ENCODE assay signal across 25 cellular contexts in the genomic region with DNA sequence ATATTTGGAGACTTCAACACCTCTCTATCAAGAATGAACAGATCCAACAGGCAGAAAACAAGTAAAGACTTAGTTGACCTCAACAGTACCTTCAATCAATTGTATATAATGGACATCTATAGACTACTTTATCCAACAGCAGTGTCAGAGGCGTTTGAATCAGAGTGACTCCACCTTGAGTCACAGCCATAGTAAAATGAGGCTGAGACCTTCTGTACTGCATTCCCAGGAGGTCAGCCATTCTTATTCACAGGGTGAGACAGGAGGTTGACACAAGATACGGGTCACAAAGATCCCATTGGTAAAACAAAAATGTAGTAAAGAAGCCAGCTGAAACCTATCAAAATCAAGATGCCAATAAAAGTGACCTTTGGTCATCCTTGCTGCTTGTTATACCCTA.
DNase-seq lines count a peak whose midpoint lies in the region; TF ChIP-seq lines count a peak whose summit lies in the region.
"Had no signal": no experiment of that assay in that cellular context is flagged by ENCODE, and none has a peak within 500 bp of the region (broad histone marks: within the 10 kb centered on the region; RNA-seq: fewer than 3 reads in every experiment).

No MANE protein-coding gene starts in this region.

- 0 to 7% methylated on average over 2 of the region's 2 CpGs for WGBS in GM23248 (ENCODE audit: low coverage in 1 of 2, low lambda C conversion rate in 2 of 2, missing lambda C conversion rate in 2 of 2), 2 experiments

- peaks cover 10% of the 10 kb centered on the region for H3K36me3 Mint-ChIP-seq in neural crest cell (ENCODE audit: low read depth)
- H3K36me3 Mint-ChIP-seq: CD4-positive, alpha-beta memory T cell; T-cell had no signal

- no peaks in the 10 kb centered on the region for H3K27me3 Mint-ChIP-seq in neural crest cell (ENCODE audit: low read depth)
- H3K27me3 Mint-ChIP-seq: CD4-positive, alpha-beta memory T cell; T-cell had no signal

- TF ChIP-seq CTCF in epithelial cell of proximal tubule (conservative IDR thresholded peaks at IDR 0.05; ENCODE audit: low read depth, low read length): no peak
- TF ChIP-seq CTCF in neural crest cell (conservative IDR thresholded peaks at IDR 0.05): no peak
- no peak for TF ChIP-seq CTCF in vagina (IDR thresholded peaks at IDR 0.05)

- H3K4me2 ChIP-seq in GM23248 (ENCODE audit: unreplicated experiment): no peak overlapping the region
- H3K4me2 ChIP-seq: A549 had no signal

- in situ Hi-C loops in GM23248 (cut with MboI): no loop called here

- peaks cover 11% of the 10 kb centered on the region for H3K9me3 Mint-ChIP-seq in neural crest cell

- H3K9me3 ChIP-seq in GM23248 (ENCODE audit: low read depth) (no peaks in the 10 kb centered on the region), MG63 (no peaks in the 10 kb centered on the region), vagina (no peaks in the 10 kb centered on the region)
- H3K9me3 ChIP-seq: A549 had no signal

- TF ChIP-seq POLR2A in vagina (IDR thresholded peaks at IDR 0.05): no peak

- DNase-seq in GM23248 (peak; percentile 61), MG63 (peak; percentile 0), epithelial cell of proximal tubule (ENCODE audit: low read depth) (peak; percentile 1), neural crest cell (ENCODE audit: low read depth, low spot score) (no peak), vagina (ENCODE audit: extremely low spot score in 2 of 2) (no peak), NK-92 (lab: John Stamatoyannopoulos, UW; ENCODE audit: unreplicated experiment) (no peak), NCI-H1694 (lab: John Stamatoyannopoulos, UW) (no peak)
- no peak for DNase-seq in activated CD4-positive, alpha-beta T cell treated with anti-CD3 and anti-CD28 coated beads, Interleukin-2, amount 50 U/mL, for 4 hours
- DNase-seq: C1 segment of cervical spinal cord; CD4-positive, alpha-beta memory T cell; COR-L47; DMS 273 treated with DMSO at 0.1 percent for 48 hours; DMS79; H7; MV-4-11; NCI-H1105; NCI-H1436 treated with DMSO at 0.1 percent for 48 hours; NCI-H1930; NCI-H446; NCI-H524 treated with DMSO at 0.1 percent for 48 hours; NCI-H82; SHP77; T-cell had no signal

- no peaks in the 10 kb centered on the region for H3K4me1 Mint-ChIP-seq in neural crest cell
- H3K4me1 Mint-ChIP-seq: CD4-positive, alpha-beta memory T cell; T-cell had no signal

- H3K27ac ChIP-seq in GM23248 (no peak overlapping the region), vagina (no peak overlapping the region)
- H3K27ac ChIP-seq: A549, RWPE1 had no signal

- H3K36me3 ChIP-seq in GM23248 (ENCODE audit: low read depth) (no peaks in the 10 kb centered on the region; the same call in 1 of the 2 replicates), MG63 (no peaks in the 10 kb centered on the region), vagina (no peaks in the 10 kb centered on the region)

- peak overlapping the region; percentile 55 for H3K27ac Mint-ChIP-seq in neural crest cell (ENCODE audit: unreplicated experiment)
- H3K27ac Mint-ChIP-seq: CD4-positive, alpha-beta memory T cell; T-cell had no signal

- no peaks in the 10 kb centered on the region for H3K79me2 ChIP-seq in GM23248 (ENCODE audit: insufficient read depth)

- H3K27me3 ChIP-seq in GM23248 (replicated peaks; ENCODE audit: insufficient read depth) (no peaks in the 10 kb centered on the region), MG63 (no peaks in the 10 kb centered on the region), vagina (no peaks in the 10 kb centered on the region)

- no peak overlapping the region for H3K4me3 ChIP-seq in GM23248
- H3K4me3 ChIP-seq in MG63: no peak overlapping the region
- H3K4me3 ChIP-seq in epithelial cell of proximal tubule (ENCODE audit: low read depth, low read length): no peak overlapping the region
- H3K4me3 ChIP-seq in vagina: no peak overlapping the region
- H3K4me3 ChIP-seq: A549 had no signal

- no peak overlapping the region for H3K4me3 Mint-ChIP-seq in neural crest cell
- H3K4me3 Mint-ChIP-seq: CD4-positive, alpha-beta memory T cell; T-cell had no signal

- H3K9ac ChIP-seq in GM23248: no peak overlapping the region

- H2AFZ ChIP-seq in GM23248: no peak overlapping the region

- no peaks in the 10 kb centered on the region for H3K9me2 ChIP-seq in GM23248 (ENCODE audit: insufficient read depth)

- H4K20me1 ChIP-seq in GM23248 (ENCODE audit: insufficient read depth): no peaks in the 10 kb centered on the region

- H3K4me1 ChIP-seq in GM23248 (ENCODE audit: insufficient read depth) (peaks cover 11% of the 10 kb centered on the region), vagina (no peaks in the 10 kb centered on the region)
- H3K4me1 ChIP-seq: A549 had no signal

- no peaks in the 10 kb centered on the region for H3F3A ChIP-seq in GM23248 (ENCODE audit: insufficient read depth)

- intact Hi-C loops in vagina (cut with DNase I): no loop called here

Comparison
In these comparisons a context has a peak if more than half of its experiments do, and no peak if none do; other contexts are left out.
1. DNase-seq: peak in GM23248 (single experiment), MG63 (single experiment) and epithelial cell of proximal tubule (single experiment); none in neural crest cell (single experiment), vagina (0 of 2), activated CD4-positive, alpha-beta T cell treated with anti-CD3 and anti-CD28 coated beads, Interleukin-2, amount 50 U/mL, for 4 hours (0 of 2), NK-92 (single experiment) and NCI-H1694 (single experiment).